Comparison of ENCODE assay signal across 13 cellular contexts in genomic region chr1:44511769-44512168, GRCh38.
DNase-seq lines count a peak whose midpoint lies in the region; ATAC-seq, FAIRE-seq and TF ChIP-seq lines count a peak whose summit lies in the region.
"Had no signal": no experiment of that assay in that cellular context is flagged by ENCODE, and none has a peak within 500 bp of the region (broad histone marks: within the 10 kb centered on the region; RNA-seq: fewer than 3 reads in every experiment).

No MANE protein-coding gene starts in this region.

- WGBS in K562 (ENCODE audit: insufficient coverage, low coverage, missing lambda C conversion rate) = 5% methylated on average over 7 of the region's 7 CpGs

- H3K4me3 Mint-ChIP-seq in activated naive CD4-positive, alpha-beta T cell treated with anti-CD3 and anti-CD28 coated beads, Interleukin-2, amount 50 U/mL, for 24 hours = no peak overlapping the region
- H3K4me3 Mint-ChIP-seq in stimulated activated naive CD8-positive, alpha-beta T cell treated with anti-CD3 and anti-CD28 coated beads, Interleukin-15, amount 100 ng/mL, for 72 hours = no peak overlapping the region
- H3K4me3 Mint-ChIP-seq in Caco-2 (ENCODE audit: unreplicated experiment) = no peak overlapping the region

- no peaks in the 10 kb centered on the region for H4K20me1 ChIP-seq in K562 (replicated peaks; ENCODE audit: control insufficient read depth, insufficient read depth, low read length)

- H3K4me1 ChIP-seq in K562 (replicated peaks in 1 of 2; ENCODE audit: control insufficient read depth in 2 of 2, insufficient read depth in 2 of 2, low read length in 2 of 2) (no peaks in the 10 kb centered on the region; a peak in 1 of 5 replicates), Caco-2 (no peaks in the 10 kb centered on the region)
- H3K4me1 ChIP-seq: vagina had no signal

- FAIRE-seq in K562 (lab: Jason Lieb, UNC) = peak; percentile 35
- FAIRE-seq: colon had no signal

- H3K4me2 ChIP-seq in K562 (ENCODE audit: insufficient read depth, low read length) = no peak overlapping the region
- H3K4me2 ChIP-seq: neural progenitor cell had no signal

- intact Hi-C loops in K562 (cut with micrococcal nuclease) = loop anchor here (5.0 kb wide), 1 partner anchor 76 kb away; no protein-coding TSS in a partner anchor
- intact Hi-C loops in Caco-2 (cut with micrococcal nuclease; ENCODE audit: unreplicated experiment) = no loop called here

- peaks cover 11% of the 10 kb centered on the region for H3K4me1 Mint-ChIP-seq in activated naive CD4-positive, alpha-beta T cell treated with anti-CD3 and anti-CD28 coated beads, Interleukin-2, amount 50 U/mL, for 24 hours
- peaks cover 14% of the 10 kb centered on the region for H3K4me1 Mint-ChIP-seq in stimulated activated naive CD8-positive, alpha-beta T cell treated with anti-CD3 and anti-CD28 coated beads, Interleukin-15, amount 100 ng/mL, for 72 hours
- no peaks in the 10 kb centered on the region for H3K4me1 Mint-ChIP-seq in Caco-2 (ENCODE audit: low read depth, unreplicated experiment)

- in situ Hi-C loops in K562 (cut with MboI) = no loop called here

- TF ChIP-seq EP300 in K562 (IDR thresholded peaks at IDR 0.05; ENCODE audit: low read length) = no peak

- no peak overlapping the region for H2AFZ ChIP-seq in K562 (ENCODE audit: low read depth, low read length)
- H2AFZ ChIP-seq: neural progenitor cell had no signal

- no peaks in the 10 kb centered on the region for H3K79me2 ChIP-seq in K562 (ENCODE audit: control insufficient read depth, insufficient read depth, low read length)

- H3K36me3 Mint-ChIP-seq in activated naive CD4-positive, alpha-beta T cell treated with anti-CD3 and anti-CD28 coated beads, Interleukin-2, amount 50 U/mL, for 24 hours = no peaks in the 10 kb centered on the region
- no peaks in the 10 kb centered on the region for H3K36me3 Mint-ChIP-seq in Caco-2 (ENCODE audit: insufficient read depth, unreplicated experiment)

- peaks cover 12% of the 10 kb centered on the region for H3K27me3 Mint-ChIP-seq in activated naive CD4-positive, alpha-beta T cell treated with anti-CD3 and anti-CD28 coated beads, Interleukin-2, amount 50 U/mL, for 24 hours
- peaks cover 34% of the 10 kb centered on the region for H3K27me3 Mint-ChIP-seq in stimulated activated naive CD8-positive, alpha-beta T cell treated with anti-CD3 and anti-CD28 coated beads, Interleukin-15, amount 100 ng/mL, for 72 hours
- peaks cover 6% of the 10 kb centered on the region for H3K27me3 Mint-ChIP-seq in Caco-2 (ENCODE audit: insufficient read depth, unreplicated experiment)

- H3K4me3 ChIP-seq in K562 (no peak overlapping the region), Caco-2 (ENCODE audit: low read depth, low read length) (no peak overlapping the region)
- H3K4me3 ChIP-seq: neural progenitor cell, SK-N-MC, vagina had no signal

- TF ChIP-seq CTCF in K562 (IDR thresholded peaks at IDR 0.05 in 2 of 3, conservative IDR thresholded peaks at IDR 0.05 in 1 of 3; ENCODE audit: insufficient read depth in 2 of 3, low read depth in 1 of 3, low read length in 3 of 3) (no peak), Caco-2 (IDR thresholded peaks at IDR 0.05; ENCODE audit: insufficient read depth in 1 of 2, low read depth in 1 of 2, low read length in 1 of 2, severe bottlenecking in 1 of 2, unreplicated experiment in 1 of 2) (no peak)

- H3K9me1 ChIP-seq in K562 (ENCODE audit: control insufficient read depth, insufficient read depth, low read length) = no peaks in the 10 kb centered on the region

- peaks cover 62 to 66% of the 10 kb centered on the region in 2 experiments for H3K27me3 ChIP-seq in K562 (ENCODE audit: control insufficient read depth in 2 of 2, insufficient read depth in 2 of 2, low read length in 2 of 2)
- no peaks in the 10 kb centered on the region for H3K27me3 ChIP-seq in Caco-2 (replicated peaks; ENCODE audit: control insufficient read depth, insufficient read depth, low read length)
- H3K27me3 ChIP-seq: vagina had no signal

- BruUV-seq in K562 (replicated peaks; lab: Mats Ljungman, UMichigan) (no TSS peak), Caco-2 (replicated peaks; lab: Mats Ljungman, UMichigan) (no TSS peak)

- peak overlapping the region; percentile 60 for H3K27ac Mint-ChIP-seq in activated naive CD4-positive, alpha-beta T cell treated with anti-CD3 and anti-CD28 coated beads, Interleukin-2, amount 50 U/mL, for 24 hours
- H3K27ac Mint-ChIP-seq in stimulated activated naive CD8-positive, alpha-beta T cell treated with anti-CD3 and anti-CD28 coated beads, Interleukin-15, amount 100 ng/mL, for 72 hours = no peak overlapping the region
- no peak overlapping the region for H3K27ac Mint-ChIP-seq in Caco-2 (ENCODE audit: unreplicated experiment)
- H3K27ac Mint-ChIP-seq: neural progenitor cell had no signal

- POLR2A ChIA-PET in K562 (lab: Yijun Ruan, JAX) = interaction anchor here (1.0 kb wide), 2 partner anchors 11 to 30 kb away, joined by 3 read pairs; no protein-coding TSS in a partner anchor
- POLR2A ChIA-PET in Caco-2 (lab: Charles Lee) = no interaction called here

- no peaks in the 10 kb centered on the region for H3K9me3 Mint-ChIP-seq in activated naive CD4-positive, alpha-beta T cell treated with anti-CD3 and anti-CD28 coated beads, Interleukin-2, amount 50 U/mL, for 24 hours
- H3K9me3 Mint-ChIP-seq in stimulated activated naive CD8-positive, alpha-beta T cell treated with anti-CD3 and anti-CD28 coated beads, Interleukin-15, amount 100 ng/mL, for 72 hours = no peaks in the 10 kb centered on the region
- no peaks in the 10 kb centered on the region for H3K9me3 Mint-ChIP-seq in Caco-2 (ENCODE audit: unreplicated experiment)

- DNase-seq in activated naive CD4-positive, alpha-beta T cell treated with Interleukin-2 at 50 U/mL for 16 hours = no peak
- DNase-seq in NCI-H524 treated with DMSO at 0.1 percent for 48 hours (lab: John Stamatoyannopoulos, UW) (peak; percentile 19), K562 (ENCODE audit: extremely low read depth in 1 of 4, low spot score in 3 of 4) (no peak), Caco-2 (no peak)
- no peak for DNase-seq in stimulated activated naive CD8-positive, alpha-beta T cell treated with anti-CD3 and anti-CD28 coated beads, Interleukin-15, amount 100 ng/mL, for 72 hours
- DNase-seq: DMS79 treated with DMSO at 0.1 percent for 48 hours had no signal

- TF ChIP-seq RAD21 in K562 (CRISPR knock-in tag; conservative IDR thresholded peaks at IDR 0.05 in 1 of 2, IDR thresholded peaks at IDR 0.05 in 1 of 2) = no peak

- CTCF ChIA-PET in K562 (lab: Yijun Ruan, JAX; ENCODE audit: low intra/inter-chr PET ratio) = no interaction called here
- CTCF ChIA-PET in Caco-2 (lab: Charles Lee) = no interaction called here

- H3K27ac ChIP-seq in K562 (ENCODE audit: extremely low read depth, low read depth, low read length) = no peak overlapping the region
- H3K27ac ChIP-seq: epithelial cell of prostate, neural progenitor cell, SK-N-MC, vagina had no signal

- no peak for TF ChIP-seq POLR2A in K562 (conservative IDR thresholded peaks at IDR 0.05)

- no peak for ATAC-seq in K562
- ATAC-seq in stimulated activated naive CD8-positive, alpha-beta T cell treated with anti-CD3 and anti-CD28 coated beads, Interleukin-15, amount 100 ng/mL, for 72 hours = peak; percentile 68
- ATAC-seq in HG03439 (IDR thresholded peaks at IDR 0.05; ENCODE audit: unreplicated experiment) = no peak

- H3K9ac ChIP-seq in K562 (ENCODE audit: insufficient read depth in 1 of 2, low read depth in 2 of 2, low read length in 2 of 2) = no peak overlapping the region
- H3K9ac ChIP-seq: neural progenitor cell had no signal

- H3K9me3 ChIP-seq in K562 (replicated peaks; ENCODE audit: control insufficient read depth, insufficient read depth, low read depth, low read length) (no peaks in the 10 kb centered on the region), Caco-2 (no peaks in the 10 kb centered on the region)
- H3K9me3 ChIP-seq: vagina had no signal

- no peaks in the 10 kb centered on the region for H3K36me3 ChIP-seq in K562 (ENCODE audit: control insufficient read depth, insufficient read depth, low read length)
- no peaks in the 10 kb centered on the region for H3K36me3 ChIP-seq in Caco-2 (ENCODE audit: control insufficient read depth, insufficient read depth, low read length)
- H3K36me3 ChIP-seq: neural progenitor cell, vagina had no signal

TF ChIP-seq in K562, 482 proteins besides CTCF, POLR2A, EP300 and RAD21 (continues in another document):
- TF ChIP-seq ZNF696 (CRISPR knock-in tag; conservative IDR thresholded peaks at IDR 0.05) = no peak
- no peak for TF ChIP-seq TAF15 (IDR thresholded peaks at IDR 0.05; ENCODE audit: low read depth, low read length)
- no peak for TF ChIP-seq MYNN (IDR thresholded peaks at IDR 0.05)
- TF ChIP-seq MYNN (CRISPR knock-in tag; IDR thresholded peaks at IDR 0.05) = no peak
- no peak for TF ChIP-seq NR1H2 (CRISPR knock-in tag; IDR thresholded peaks at IDR 0.05)
- no peak for TF ChIP-seq RBM22 (IDR thresholded peaks at IDR 0.05; ENCODE audit: low read depth, low read length, poor library complexity, severe bottlenecking)
- TF ChIP-seq PHB (CRISPR knock-in tag; IDR thresholded peaks at IDR 0.05) = no peak
- no peak for TF ChIP-seq NFATC3 (IDR thresholded peaks at IDR 0.05)
- no peak for TF ChIP-seq MAFF (IDR thresholded peaks at IDR 0.05; ENCODE audit: low read length)
- no peak for TF ChIP-seq JUND (IDR thresholded peaks at IDR 0.05; ENCODE audit: borderline replicate concordance, low read depth, low read length)
- no peak for TF ChIP-seq JUND (tag; IDR thresholded peaks at IDR 0.05; ENCODE audit: borderline replicate concordance, low read depth, low read length)
- no peak for TF ChIP-seq ZNF740 (CRISPR knock-in tag; IDR thresholded peaks at IDR 0.05)
- TF ChIP-seq ZNF740 (tag; IDR thresholded peaks at IDR 0.05) = no peak
- no peak for TF ChIP-seq SAP30 (IDR thresholded peaks at IDR 0.05; ENCODE audit: borderline replicate concordance, insufficient read depth, low read depth, low read length, poor library complexity, severe bottlenecking)
